Comparison of ENCODE assay signal across 22 cellular contexts in the genomic region with DNA sequence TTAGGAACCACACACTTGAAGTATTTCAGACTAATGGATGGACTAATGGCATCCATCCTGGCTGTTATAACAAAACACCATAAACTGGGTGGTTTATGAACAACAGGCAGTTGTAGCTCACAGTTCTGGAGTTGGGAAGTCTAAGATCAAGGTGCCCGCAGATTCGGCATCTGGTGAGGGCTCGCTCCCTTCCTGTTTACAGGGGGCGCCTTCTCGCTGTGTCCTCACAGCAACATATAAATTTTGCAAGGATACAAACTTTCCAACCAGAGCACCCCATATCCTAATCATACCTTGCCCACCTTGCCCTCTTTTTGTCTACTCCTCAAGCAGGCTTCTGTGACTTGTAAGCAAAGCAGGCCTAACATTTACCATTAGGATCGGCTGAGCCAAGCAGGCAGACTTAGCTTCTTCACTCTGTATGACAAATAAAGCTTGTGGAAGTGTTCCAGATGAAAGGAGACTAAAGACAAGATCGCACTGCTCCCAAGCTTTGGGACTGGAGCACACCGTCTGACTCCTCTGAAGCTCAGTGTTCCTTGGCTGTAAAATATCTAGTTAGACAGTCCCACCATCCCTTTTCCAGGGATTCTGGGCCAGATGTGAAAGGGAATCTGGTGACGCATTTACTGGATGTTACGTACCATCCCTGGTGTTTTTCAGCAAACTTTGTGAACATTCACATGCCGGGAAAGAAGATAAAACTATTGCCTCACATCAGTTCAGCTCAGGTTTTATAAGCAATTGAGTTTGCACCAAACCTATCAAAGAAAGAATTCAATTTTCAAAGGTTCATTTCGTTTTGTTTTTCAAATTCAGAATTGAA. TPM values are rescaled to one million over a fixed set of nuclear protein-coding genes. Genes with fewer than 3 reads are reported as not detected.
DNase-seq lines count a peak whose midpoint lies in the region; ATAC-seq lines count a peak whose summit lies in the region.
"Had no signal": no experiment of that assay in that cellular context is flagged by ENCODE, and none has a peak within 500 bp of the region (broad histone marks: within the 10 kb centered on the region; RNA-seq: fewer than 3 reads in every experiment).

No MANE protein-coding gene starts in this region.

- intact Hi-C loops in activated CD4-positive, alpha-beta T cell treated with anti-CD3 and anti-CD28 coated beads for 36 hours (cut with DNase I, micrococcal nuclease), result loop anchor here in 1 of 2 experiments (10.0 kb wide), 2 partner anchors 1282 to 1738 kb away; no protein-coding TSS in a partner anchor

- ATAC-seq in activated CD4-positive, alpha-beta T cell treated with anti-CD3 and anti-CD28 coated beads for 36 hours, result no peak
- ATAC-seq in stimulated activated memory B cell treated with anti-CD40 and anti-IgM and Interleukin-4, amounts not matched to agents 10 μg/mL and 1 μg/mL and 100 μg/mL, for 72 hours, result no peak
- ATAC-seq in HG03039 (IDR thresholded peaks at IDR 0.05; ENCODE audit: unreplicated experiment), result no peak
- ATAC-seq: lower lobe of right lung had no signal

- DNase-seq in activated CD4-positive, alpha-beta T cell treated with anti-CD3 and anti-CD28 coated beads for 36 hours, result no peak
- DNase-seq in activated CD4-positive, alpha-beta T cell treated with anti-CD3 and anti-CD28 coated beads, Interleukin-2, amount 50 U/mL, for 48 hours, result no peak
- no peak for DNase-seq in caudate nucleus (lab: John Stamatoyannopoulos, UW)
- no peak for DNase-seq in immature natural killer cell
- no peak for DNase-seq in germinal center (ENCODE audit: low spot score)
- no peak for DNase-seq in islet precursor cell
- DNase-seq: activated CD4-positive, alpha-beta T cell treated with anti-CD3 and anti-CD28 coated beads, Interleukin-2, amount 50 U/mL, for 1 hour; adrenal gland; DMS79 treated with DMSO at 0.1 percent for 48 hours; lower lobe of right lung; MV-4-11; NCI-H1694 treated with DMSO at 0.1 percent for 48 hours; NCI-H748 treated with DMSO at 0.1 percent for 48 hours; SIG-M5; stimulated activated CD4-positive, alpha-beta T cell treated with anti-CD3 and anti-CD28 coated beads, Interleukin-1b, Interleukin-23, amount 100 ng/mL, for 48 hours; stimulated activated naive CD4-positive, alpha-beta T cell treated with Interleukin-2 at 50 U/mL for 16 hours; T-helper 1 cell; upper lobe of left lung had no signal

- H3K36me3 Mint-ChIP-seq in activated CD4-positive, alpha-beta T cell treated with anti-CD3 and anti-CD28 coated beads for 36 hours (ENCODE audit: low read depth), result peaks cover 21% of the 10 kb centered on the region
- peaks cover 14 to 29% (median 20%) of the 10 kb centered on the region in 3 donors for H3K36me3 Mint-ChIP-seq in immature natural killer cell
- peaks cover 26% of the 10 kb centered on the region for H3K36me3 Mint-ChIP-seq in stimulated activated memory B cell treated with anti-CD40 and anti-IgM and Interleukin-4, amounts not matched to agents 10 μg/mL and 1 μg/mL and 100 μg/mL, for 72 hours

- H3K9me3 Mint-ChIP-seq in activated CD4-positive, alpha-beta T cell treated with anti-CD3 and anti-CD28 coated beads for 36 hours (ENCODE audit: low read depth), result no peaks in the 10 kb centered on the region
- H3K9me3 Mint-ChIP-seq in immature natural killer cell, result no peaks in the 10 kb centered on the region
- no peaks in the 10 kb centered on the region for H3K9me3 Mint-ChIP-seq in stimulated activated memory B cell treated with anti-CD40 and anti-IgM and Interleukin-4, amounts not matched to agents 10 μg/mL and 1 μg/mL and 100 μg/mL, for 72 hours

- peak overlapping the region; percentile 60 for H3K27ac Mint-ChIP-seq in activated CD4-positive, alpha-beta T cell treated with anti-CD3 and anti-CD28 coated beads for 36 hours
- H3K27ac Mint-ChIP-seq in immature natural killer cell, result peak overlapping the region; percentile 97 to 100 (median 98)
- H3K27ac Mint-ChIP-seq in stimulated activated memory B cell treated with anti-CD40 and anti-IgM and Interleukin-4, amounts not matched to agents 10 μg/mL and 1 μg/mL and 100 μg/mL, for 72 hours, result peak overlapping the region; percentile 92

- no peak overlapping the region for H3K4me3 Mint-ChIP-seq in activated CD4-positive, alpha-beta T cell treated with anti-CD3 and anti-CD28 coated beads for 36 hours
- H3K4me3 Mint-ChIP-seq in immature natural killer cell, result peak overlapping the region in 2 of 5 donors; percentile 35 to 59
- no peak overlapping the region for H3K4me3 Mint-ChIP-seq in stimulated activated memory B cell treated with anti-CD40 and anti-IgM and Interleukin-4, amounts not matched to agents 10 μg/mL and 1 μg/mL and 100 μg/mL, for 72 hours

- H3K4me1 Mint-ChIP-seq in activated CD4-positive, alpha-beta T cell treated with anti-CD3 and anti-CD28 coated beads for 36 hours, result peaks cover 57% of the 10 kb centered on the region
- peaks cover 95 to 100% of the 10 kb centered on the region in 2 donors for H3K4me1 Mint-ChIP-seq in immature natural killer cell
- peaks cover 54% of the 10 kb centered on the region for H3K4me1 Mint-ChIP-seq in stimulated activated memory B cell treated with anti-CD40 and anti-IgM and Interleukin-4, amounts not matched to agents 10 μg/mL and 1 μg/mL and 100 μg/mL, for 72 hours

- CTCF ChIA-PET in activated CD4-positive, alpha-beta T cell treated with anti-CD3 and anti-CD28 coated beads for 36 hours (lab: Charles Lee), result interaction anchor here (0.7 to 2.2 kb wide), 11 partner anchors 9 to 163 kb away, joined by 3 to 12 read pairs (median 3); a partner anchor contains a TSS

- no peaks in the 10 kb centered on the region for H3K27me3 Mint-ChIP-seq in activated CD4-positive, alpha-beta T cell treated with anti-CD3 and anti-CD28 coated beads for 36 hours
- H3K27me3 Mint-ChIP-seq in immature natural killer cell (ENCODE audit: low read depth in 3 of 3), result peaks cover 2 to 19% (median 7%) of the 10 kb centered on the region in 3 donors
- H3K27me3 Mint-ChIP-seq in stimulated activated memory B cell treated with anti-CD40 and anti-IgM and Interleukin-4, amounts not matched to agents 10 μg/mL and 1 μg/mL and 100 μg/mL, for 72 hours, result no peaks in the 10 kb centered on the region

- H3K27ac ChIP-seq in caudate nucleus (ENCODE audit: low read depth, low read length), result peak overlapping the region; percentile 27
- H3K27ac ChIP-seq: 22Rv1, adrenal gland, KMS-11, lower lobe of right lung had no signal

- POLR2A ChIA-PET in activated CD4-positive, alpha-beta T cell treated with anti-CD3 and anti-CD28 coated beads for 36 hours (lab: Charles Lee), result no interaction called here

RNA-seq across cellular contexts. Expression of a gene that starts 34.8 kb away (rescaled TPM):
- total RNA-seq in activated CD4-positive, alpha-beta T cell treated with anti-CD3 and anti-CD28 coated beads for 36 hours, result 1 to 10 TPM; 4.2 to 5.8 TPM
- polyA plus RNA-seq in immature natural killer cell, result 10 to 100 TPM; 22.5 to 68.8 (median 49.3) TPM
